ENCODE assay signal across 10 cellular contexts in genomic region chr6:158666637-158667359, GRCh38. TPM values are rescaled to one million over a fixed set of nuclear protein-coding genes. Genes with fewer than 3 reads are reported as not detected.
DNase-seq lines count a peak whose midpoint lies in the region; ATAC-seq and TF ChIP-seq lines count a peak whose summit lies in the region.
"Had no signal": no experiment of that assay in that cellular context is flagged by ENCODE, and none has a peak within 500 bp of the region (broad histone marks: within the 10 kb centered on the region; RNA-seq: fewer than 3 reads in every experiment).

No MANE protein-coding gene starts in this region.

- no peak for TF ChIP-seq CTCF in type B pancreatic cell (conservative IDR thresholded peaks at IDR 0.05)

- H3K27me3 Mint-ChIP-seq in activated T-cell treated with anti-CD3 and anti-CD28 coated beads, Interleukin-2, amount 50 U/mL, for 24 hours, result no peaks in the 10 kb centered on the region
- H3K27me3 Mint-ChIP-seq in type B pancreatic cell, result peaks cover 4% of the 10 kb centered on the region
- H3K27me3 Mint-ChIP-seq: activated CD8-positive, alpha-beta T cell treated with anti-CD3 and anti-CD28 coated beads for 36 hours; CD4-positive, alpha-beta memory T cell had no signal

- peak overlapping the region; percentile 28 for H3K27ac Mint-ChIP-seq in activated T-cell treated with anti-CD3 and anti-CD28 coated beads, Interleukin-2, amount 50 U/mL, for 24 hours
- peak overlapping the region; percentile 90 for H3K27ac Mint-ChIP-seq in type B pancreatic cell
- H3K27ac Mint-ChIP-seq: activated CD8-positive, alpha-beta T cell treated with anti-CD3 and anti-CD28 coated beads for 36 hours had no signal

- H3K4me1 Mint-ChIP-seq in activated T-cell treated with anti-CD3 and anti-CD28 coated beads, Interleukin-2, amount 50 U/mL, for 24 hours (ENCODE audit: low read depth), result peaks cover 46% of the 10 kb centered on the region
- peaks cover 50% of the 10 kb centered on the region for H3K4me1 Mint-ChIP-seq in type B pancreatic cell (ENCODE audit: unreplicated experiment)

- H3K27me3 ChIP-seq in mesendoderm (ENCODE audit: insufficient read depth, low read length, poor library complexity), result no peaks in the 10 kb centered on the region

- no peaks in the 10 kb centered on the region for H3K4me1 ChIP-seq in mesendoderm (ENCODE audit: control insufficient read depth, low read depth, low read length)

- H3K79me2 ChIP-seq in mesendoderm (ENCODE audit: control insufficient read depth, insufficient read depth, low read length), result no peaks in the 10 kb centered on the region

- no peak overlapping the region for H2BK120ac ChIP-seq in mesendoderm (ENCODE audit: low read depth, low read length)

- H2AK5ac ChIP-seq in mesendoderm (ENCODE audit: low read length), result no peak overlapping the region

- H3K79me1 ChIP-seq in mesendoderm (ENCODE audit: low read length), result no peaks in the 10 kb centered on the region

- H3K27ac ChIP-seq in mesendoderm (ENCODE audit: low read depth, low read length), result no peak overlapping the region

- no peak for DNase-seq in activated T-cell treated with anti-CD3 and anti-CD28 coated beads, Interleukin-2, amount 50 U/mL, for 24 hours
- no peak for DNase-seq in activated T-cell treated with anti-CD3 and anti-CD28 coated beads for 4 hours
- peak; percentile 33 for DNase-seq in activated CD8-positive, alpha-beta memory T cell treated with anti-CD3 and anti-CD28 coated beads, Interleukin-2, amount 50 U/mL, for 48 hours
- no peak for DNase-seq in left lobe of liver (ENCODE audit: low spot score)
- DNase-seq in type B pancreatic cell (ENCODE audit: extremely low spot score, unreplicated experiment), result no peak
- no peak for DNase-seq in mesendoderm
- DNase-seq in middle frontal gyrus (ENCODE audit: extremely low spot score, low spot score), result no peak
- DNase-seq: activated CD8-positive, alpha-beta T cell treated with anti-CD3 and anti-CD28 coated beads for 36 hours; CD4-positive, alpha-beta memory T cell had no signal

- ATAC-seq in left lobe of liver (peak; percentile 67), HG02970 (IDR thresholded peaks at IDR 0.05; ENCODE audit: low FRiP score, unreplicated experiment) (no peak)
- ATAC-seq: activated CD8-positive, alpha-beta T cell treated with anti-CD3 and anti-CD28 coated beads for 36 hours had no signal

- no peak overlapping the region for H2BK15ac ChIP-seq in mesendoderm (replicated peaks; ENCODE audit: low read depth)

- H3K23ac ChIP-seq in mesendoderm (ENCODE audit: low read length), result no peak overlapping the region

- H3K4me2 ChIP-seq in mesendoderm (ENCODE audit: low read length), result no peak overlapping the region

- no peaks in the 10 kb centered on the region for H3K9me3 Mint-ChIP-seq in activated T-cell treated with anti-CD3 and anti-CD28 coated beads, Interleukin-2, amount 50 U/mL, for 24 hours
- H3K9me3 Mint-ChIP-seq in type B pancreatic cell, result no peaks in the 10 kb centered on the region
- H3K9me3 Mint-ChIP-seq: activated CD8-positive, alpha-beta T cell treated with anti-CD3 and anti-CD28 coated beads for 36 hours had no signal

- H2BK5ac ChIP-seq in mesendoderm (ENCODE audit: low read length), result no peak overlapping the region

- H3K4me3 Mint-ChIP-seq in activated T-cell treated with anti-CD3 and anti-CD28 coated beads, Interleukin-2, amount 50 U/mL, for 24 hours, result no peak overlapping the region
- H3K4me3 Mint-ChIP-seq in type B pancreatic cell, result peak overlapping the region; percentile 74
- H3K4me3 Mint-ChIP-seq: activated CD8-positive, alpha-beta T cell treated with anti-CD3 and anti-CD28 coated beads for 36 hours; CD4-positive, alpha-beta memory T cell had no signal

- H3K18ac ChIP-seq in mesendoderm (ENCODE audit: low read length), result no peak overlapping the region

- no peak overlapping the region for H3K9ac ChIP-seq in mesendoderm (ENCODE audit: low read length)

- no peak overlapping the region for H4K5ac ChIP-seq in mesendoderm (ENCODE audit: low read length)

- H3K36me3 ChIP-seq in mesendoderm (ENCODE audit: control insufficient read depth, insufficient read depth, low read length), result no peaks in the 10 kb centered on the region

- H3K4ac ChIP-seq in mesendoderm (ENCODE audit: low read depth, low read length), result no peak overlapping the region

- H4K8ac ChIP-seq in mesendoderm (ENCODE audit: low read depth, low read length), result no peak overlapping the region

- H3K36me3 Mint-ChIP-seq in activated T-cell treated with anti-CD3 and anti-CD28 coated beads, Interleukin-2, amount 50 U/mL, for 24 hours (ENCODE audit: low read depth), result peaks cover 94% of the 10 kb centered on the region
- H3K36me3 Mint-ChIP-seq in type B pancreatic cell, result no peaks in the 10 kb centered on the region

- no peak overlapping the region for H3K56ac ChIP-seq in mesendoderm (ENCODE audit: low read length)

- no peak overlapping the region for H3K4me3 ChIP-seq in mesendoderm (ENCODE audit: low read length)

- no CpG with 5 or more reads among the region's 14 CpGs for WGBS in mesendoderm (ENCODE audit: extremely low coverage, insufficient coverage, low lambda C conversion rate)

RNA-seq across cellular contexts. Expression of gene SYTL3, which starts 16.9 kb away (rescaled TPM):
- total RNA-seq in left lobe of liver (0.43 TPM), type B pancreatic cell (ENCODE audit: low replicate concordance) (2.2 and 2.8 TPM in 2 replicates)
- 0.25 TPM for polyA plus RNA-seq in mesendoderm (2013, experiment 1 of 2)
- 0.17 TPM for polyA plus RNA-seq in mesendoderm (2013, experiment 2 of 2)

RNA-seq across cellular contexts. Expression of gene DYNLT1, which starts 22.3 kb away (rescaled TPM):
- total RNA-seq in left lobe of liver (29.9 TPM), type B pancreatic cell (ENCODE audit: low replicate concordance) (138 and 149 TPM in 2 replicates)
- 123 TPM for polyA plus RNA-seq in mesendoderm (2013, experiment 1 of 2)
- 121 TPM for polyA plus RNA-seq in mesendoderm (2013, experiment 2 of 2)
